1 cellular context compared by ENCODE assay signal in the genomic region with DNA sequence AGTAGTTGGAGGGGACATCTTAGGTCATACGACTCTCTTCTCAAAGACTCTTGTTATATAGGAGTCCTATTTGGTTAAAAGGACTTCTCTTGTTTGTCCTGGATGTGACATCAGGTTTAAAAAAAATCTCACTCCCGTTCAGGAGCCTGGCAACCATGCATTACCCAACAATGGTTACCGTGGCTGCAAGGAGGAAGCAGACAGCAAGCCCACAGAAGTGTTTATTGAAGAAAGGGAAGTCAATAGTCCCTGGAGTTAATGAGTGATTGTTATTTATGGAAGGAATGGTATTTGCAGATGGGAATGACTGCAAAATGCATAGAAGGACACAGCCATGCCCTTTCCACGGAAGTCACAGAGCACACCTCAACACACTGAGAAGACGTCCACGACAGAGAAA.
TF ChIP-seq lines count a peak whose summit lies in the region.

No MANE protein-coding gene starts in this region.

TF ChIP-seq in HepG2, 621 proteins besides CTCF, POLR2A, EP300 and RAD21 (continued from another document and continues in another):
- TF ChIP-seq, protein P1, sequence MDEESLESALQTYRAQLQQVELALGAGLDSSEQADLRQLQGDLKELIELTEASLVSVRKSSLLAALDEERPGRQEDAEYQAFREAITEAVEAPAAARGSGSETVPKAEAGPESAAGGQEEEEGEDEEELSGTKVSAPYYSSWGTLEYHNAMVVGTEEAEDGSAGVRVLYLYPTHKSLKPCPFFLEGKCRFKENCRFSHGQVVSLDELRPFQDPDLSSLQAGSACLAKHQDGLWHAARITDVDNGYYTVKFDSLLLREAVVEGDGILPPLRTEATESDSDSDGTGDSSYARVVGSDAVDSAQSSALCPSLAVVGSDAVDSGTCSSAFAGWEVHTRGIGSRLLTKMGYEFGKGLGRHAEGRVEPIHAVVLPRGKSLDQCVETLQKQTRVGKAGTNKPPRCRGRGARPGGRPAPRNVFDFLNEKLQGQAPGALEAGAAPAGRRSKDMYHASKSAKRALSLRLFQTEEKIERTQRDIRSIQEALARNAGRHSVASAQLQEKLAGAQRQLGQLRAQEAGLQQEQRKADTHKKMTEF (CRISPR knock-in tag; IDR thresholded peaks at IDR 0.05), result peak; percentile 49; the same call in 1 of the 2 replicates
- TF ChIP-seq SCMH1 (CRISPR knock-in tag; IDR thresholded peaks at IDR 0.05; ENCODE audit: borderline replicate concordance) (no peak), ZNF646 (CRISPR knock-in tag; IDR thresholded peaks at IDR 0.05) (no peak), EHMT2 (IDR thresholded peaks at IDR 0.05; ENCODE audit: borderline replicate concordance, low read depth, low read length) (peak; percentile 44; the same call in 1 of the 2 replicates), BCL6 (CRISPR knock-in tag; IDR thresholded peaks at IDR 0.05) (peak; percentile 26; the same call in 1 of the 2 replicates), NCOA5 (CRISPR knock-in tag; IDR thresholded peaks at IDR 0.05) (no peak), RXRB (CRISPR knock-in tag; IDR thresholded peaks at IDR 0.05; ENCODE audit: borderline replicate concordance) (0 out of 2 replicates have a peak, but pooled peaks have one; percentile 14), SMAD1 (CRISPR knock-in tag; IDR thresholded peaks at IDR 0.05; ENCODE audit: borderline replicate concordance, low read depth) (no peak), CHCHD3 (CRISPR knock-in tag; IDR thresholded peaks at IDR 0.05) (no peak), ZMAT3 (CRISPR knock-in tag; conservative IDR thresholded peaks at IDR 0.05) (no peak), SOX6 (IDR thresholded peaks at IDR 0.05) (no peak), SOX6 (CRISPR knock-in tag; IDR thresholded peaks at IDR 0.05) (peak; percentile 52; the same call in 1 of the 2 replicates), HNRNPK (IDR thresholded peaks at IDR 0.05; ENCODE audit: low read depth, low read length, poor library complexity, severe bottlenecking) (no peak), ZNF24 (IDR thresholded peaks at IDR 0.05) (0 out of 2 replicates have a peak, but pooled peaks have one; percentile 34), RFX1 (IDR thresholded peaks at IDR 0.05) (peak; percentile 66), IRF2 (CRISPR knock-in tag; IDR thresholded peaks at IDR 0.05) (no peak), ZNF207 (IDR thresholded peaks at IDR 0.05; ENCODE audit: borderline replicate concordance) (no peak), RARA (CRISPR knock-in tag; IDR thresholded peaks at IDR 0.05) (peak; percentile 56), PRPF4 (IDR thresholded peaks at IDR 0.05; ENCODE audit: low read depth, low read length, poor library complexity, severe bottlenecking) (no peak), NFKBIZ (CRISPR knock-in tag; IDR thresholded peaks at IDR 0.05) (no peak), KMT2A (CRISPR knock-in tag; IDR thresholded peaks at IDR 0.05) (no peak), ZUFSP (CRISPR knock-in tag; IDR thresholded peaks at IDR 0.05; ENCODE audit: borderline replicate concordance) (no peak), RFX3 (CRISPR knock-in tag; IDR thresholded peaks at IDR 0.05) (peak; percentile 45; the same call in 1 of the 2 replicates), YY1 (IDR thresholded peaks at IDR 0.05; ENCODE audit: insufficient read depth, insufficient replicate concordance, low read depth, low read length) (no peak), TAF15 (IDR thresholded peaks at IDR 0.05; ENCODE audit: low read depth, low read length, poor library complexity, severe bottlenecking) (no peak), RXRA (CRISPR knock-in tag; IDR thresholded peaks at IDR 0.05) (no peak; the same call in 1 of the 2 replicates), FOXP1 (IDR thresholded peaks at IDR 0.05) (no peak), FOXP1 (CRISPR knock-in tag; IDR thresholded peaks at IDR 0.05) (peak; percentile 55), CAMTA2 (CRISPR knock-in tag; IDR thresholded peaks at IDR 0.05; ENCODE audit: borderline replicate concordance) (no peak), FOXA1 (IDR thresholded peaks at IDR 0.05) (no peak), FOXA1 (CRISPR knock-in tag; IDR thresholded peaks at IDR 0.05) (0 out of 2 replicates have a peak, but pooled peaks have one; percentile 37), ZBTB8A (CRISPR knock-in tag; IDR thresholded peaks at IDR 0.05; ENCODE audit: borderline replicate concordance, low read depth) (no peak), MIXL1 (CRISPR knock-in tag; IDR thresholded peaks at IDR 0.05) (0 out of 2 replicates have a peak, but pooled peaks have one; percentile 27), SALL1 (CRISPR knock-in tag; IDR thresholded peaks at IDR 0.05) (peak; percentile 15; the same call in 1 of the 2 replicates), PREB (CRISPR knock-in tag; IDR thresholded peaks at IDR 0.05) (no peak), GATAD2A (CRISPR knock-in tag; IDR thresholded peaks at IDR 0.05) (peak; percentile 47; the same call in 1 of the 2 replicates), ELF3 (CRISPR knock-in tag; IDR thresholded peaks at IDR 0.05) (peak; percentile 69)
- TF ChIP-seq, protein P2, sequence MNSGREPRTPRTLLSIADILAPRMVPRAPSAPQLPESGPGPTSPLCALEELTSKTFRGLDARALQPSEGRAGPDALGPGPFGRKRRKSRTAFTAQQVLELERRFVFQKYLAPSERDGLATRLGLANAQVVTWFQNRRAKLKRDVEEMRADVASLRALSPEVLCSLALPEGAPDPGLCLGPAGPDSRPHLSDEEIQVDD (CRISPR knock-in tag; IDR thresholded peaks at IDR 0.05; ENCODE audit: borderline replicate concordance), result no peak
- TF ChIP-seq, protein P3, sequence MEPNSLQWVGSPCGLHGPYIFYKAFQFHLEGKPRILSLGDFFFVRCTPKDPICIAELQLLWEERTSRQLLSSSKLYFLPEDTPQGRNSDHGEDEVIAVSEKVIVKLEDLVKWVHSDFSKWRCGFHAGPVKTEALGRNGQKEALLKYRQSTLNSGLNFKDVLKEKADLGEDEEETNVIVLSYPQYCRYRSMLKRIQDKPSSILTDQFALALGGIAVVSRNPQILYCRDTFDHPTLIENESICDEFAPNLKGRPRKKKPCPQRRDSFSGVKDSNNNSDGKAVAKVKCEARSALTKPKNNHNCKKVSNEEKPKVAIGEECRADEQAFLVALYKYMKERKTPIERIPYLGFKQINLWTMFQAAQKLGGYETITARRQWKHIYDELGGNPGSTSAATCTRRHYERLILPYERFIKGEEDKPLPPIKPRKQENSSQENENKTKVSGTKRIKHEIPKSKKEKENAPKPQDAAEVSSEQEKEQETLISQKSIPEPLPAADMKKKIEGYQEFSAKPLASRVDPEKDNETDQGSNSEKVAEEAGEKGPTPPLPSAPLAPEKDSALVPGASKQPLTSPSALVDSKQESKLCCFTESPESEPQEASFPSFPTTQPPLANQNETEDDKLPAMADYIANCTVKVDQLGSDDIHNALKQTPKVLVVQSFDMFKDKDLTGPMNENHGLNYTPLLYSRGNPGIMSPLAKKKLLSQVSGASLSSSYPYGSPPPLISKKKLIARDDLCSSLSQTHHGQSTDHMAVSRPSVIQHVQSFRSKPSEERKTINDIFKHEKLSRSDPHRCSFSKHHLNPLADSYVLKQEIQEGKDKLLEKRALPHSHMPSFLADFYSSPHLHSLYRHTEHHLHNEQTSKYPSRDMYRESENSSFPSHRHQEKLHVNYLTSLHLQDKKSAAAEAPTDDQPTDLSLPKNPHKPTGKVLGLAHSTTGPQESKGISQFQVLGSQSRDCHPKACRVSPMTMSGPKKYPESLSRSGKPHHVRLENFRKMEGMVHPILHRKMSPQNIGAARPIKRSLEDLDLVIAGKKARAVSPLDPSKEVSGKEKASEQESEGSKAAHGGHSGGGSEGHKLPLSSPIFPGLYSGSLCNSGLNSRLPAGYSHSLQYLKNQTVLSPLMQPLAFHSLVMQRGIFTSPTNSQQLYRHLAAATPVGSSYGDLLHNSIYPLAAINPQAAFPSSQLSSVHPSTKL (CRISPR knock-in tag; IDR thresholded peaks at IDR 0.05), result peak; percentile 44; the same call in 1 of the 2 replicates
- TF ChIP-seq, protein P4, sequence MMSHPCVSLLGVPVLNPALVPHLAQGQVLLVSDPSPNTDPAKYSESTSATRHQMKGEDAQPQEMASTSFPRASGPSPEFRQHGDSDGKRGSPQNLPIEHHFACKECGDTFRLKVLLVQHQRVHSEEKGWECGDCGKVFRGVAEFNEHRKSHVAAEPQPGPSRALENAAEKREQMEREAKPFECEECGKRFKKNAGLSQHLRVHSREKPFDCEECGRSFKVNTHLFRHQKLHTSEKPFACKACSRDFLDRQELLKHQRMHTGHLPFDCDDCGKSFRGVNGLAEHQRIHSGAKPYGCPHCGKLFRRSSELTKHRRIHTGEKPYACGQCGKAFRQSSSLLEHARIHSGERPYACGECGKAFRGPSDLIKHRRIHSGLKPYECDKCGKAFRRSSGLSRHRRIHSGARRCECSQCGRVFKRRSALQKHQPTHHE (CRISPR knock-in tag; IDR thresholded peaks at IDR 0.05; ENCODE audit: borderline replicate concordance), result no peak
- TF ChIP-seq, protein P5, sequence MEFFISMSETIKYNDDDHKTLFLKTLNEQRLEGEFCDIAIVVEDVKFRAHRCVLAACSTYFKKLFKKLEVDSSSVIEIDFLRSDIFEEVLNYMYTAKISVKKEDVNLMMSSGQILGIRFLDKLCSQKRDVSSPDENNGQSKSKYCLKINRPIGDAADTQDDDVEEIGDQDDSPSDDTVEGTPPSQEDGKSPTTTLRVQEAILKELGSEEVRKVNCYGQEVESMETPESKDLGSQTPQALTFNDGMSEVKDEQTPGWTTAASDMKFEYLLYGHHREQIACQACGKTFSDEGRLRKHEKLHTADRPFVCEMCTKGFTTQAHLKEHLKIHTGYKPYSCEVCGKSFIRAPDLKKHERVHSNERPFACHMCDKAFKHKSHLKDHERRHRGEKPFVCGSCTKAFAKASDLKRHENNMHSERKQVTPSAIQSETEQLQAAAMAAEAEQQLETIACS (CRISPR knock-in tag; IDR thresholded peaks at IDR 0.05), result no peak
- TF ChIP-seq, protein P6, sequence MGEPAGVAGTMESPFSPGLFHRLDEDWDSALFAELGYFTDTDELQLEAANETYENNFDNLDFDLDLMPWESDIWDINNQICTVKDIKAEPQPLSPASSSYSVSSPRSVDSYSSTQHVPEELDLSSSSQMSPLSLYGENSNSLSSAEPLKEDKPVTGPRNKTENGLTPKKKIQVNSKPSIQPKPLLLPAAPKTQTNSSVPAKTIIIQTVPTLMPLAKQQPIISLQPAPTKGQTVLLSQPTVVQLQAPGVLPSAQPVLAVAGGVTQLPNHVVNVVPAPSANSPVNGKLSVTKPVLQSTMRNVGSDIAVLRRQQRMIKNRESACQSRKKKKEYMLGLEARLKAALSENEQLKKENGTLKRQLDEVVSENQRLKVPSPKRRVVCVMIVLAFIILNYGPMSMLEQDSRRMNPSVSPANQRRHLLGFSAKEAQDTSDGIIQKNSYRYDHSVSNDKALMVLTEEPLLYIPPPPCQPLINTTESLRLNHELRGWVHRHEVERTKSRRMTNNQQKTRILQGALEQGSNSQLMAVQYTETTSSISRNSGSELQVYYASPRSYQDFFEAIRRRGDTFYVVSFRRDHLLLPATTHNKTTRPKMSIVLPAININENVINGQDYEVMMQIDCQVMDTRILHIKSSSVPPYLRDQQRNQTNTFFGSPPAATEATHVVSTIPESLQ (CRISPR knock-in tag; conservative IDR thresholded peaks at IDR 0.05), result no peak
